25 cellular contexts compared by ENCODE assay signal in genomic region chr9:133387680-133388079, GRCh38. TPM values are rescaled to one million over a fixed set of nuclear protein-coding genes. Genes with fewer than 3 reads are reported as not detected.
DNase-seq lines count a peak whose midpoint lies in the region; ATAC-seq, FAIRE-seq and TF ChIP-seq lines count a peak whose summit lies in the region.
"Had no signal": no experiment of that assay in that cellular context is flagged by ENCODE, and none has a peak within 500 bp of the region (broad histone marks: within the 10 kb centered on the region; RNA-seq: fewer than 3 reads in every experiment).

No MANE protein-coding gene starts in this region.

- H3K9me1 ChIP-seq in K562 (ENCODE audit: control insufficient read depth, insufficient read depth, low read length), result no peaks in the 10 kb centered on the region

- no peak overlapping the region for H2BK120ac ChIP-seq in trophoblast cell (ENCODE audit: insufficient read depth, low read length, poor library complexity)

- H3F3A ChIP-seq in SK-N-SH (replicated peaks; ENCODE audit: insufficient read depth), result no peaks in the 10 kb centered on the region

- no peak overlapping the region for H3K23ac ChIP-seq in trophoblast cell (ENCODE audit: low read length)

- TF ChIP-seq RAD21 in K562 (CRISPR knock-in tag; conservative IDR thresholded peaks at IDR 0.05 in 1 of 2, IDR thresholded peaks at IDR 0.05 in 1 of 2) (no peak), SK-N-SH (IDR thresholded peaks at IDR 0.05; ENCODE audit: low read length) (no peak)

- peak; percentile 60 for DNase-seq in DMS79 (lab: John Stamatoyannopoulos, UW)
- peak; percentile 14 for DNase-seq in M059J (ENCODE audit: low read depth)
- DNase-seq in K562 (ENCODE audit: extremely low read depth in 1 of 4, low spot score in 3 of 4), result no peak
- peak; percentile 68 to 70 for DNase-seq in trophoblast cell
- no peak for DNase-seq in DMS 273 treated with DMSO at 0.1 percent for 48 hours (lab: John Stamatoyannopoulos, UW)
- no peak for DNase-seq in activated T-cell treated with anti-CD3 and anti-CD28 coated beads, Interleukin-2, amount 50 U/mL, for 1 hour
- no peak for DNase-seq in SK-N-SH
- DNase-seq: activated CD4-positive, alpha-beta T cell treated with anti-CD3 and anti-CD28 coated beads for 1 hour; activated T-cell treated with anti-CD3 and anti-CD28 coated beads, Interleukin-2, amount 50 U/mL, for 4 hours; effector CD4-positive, alpha-beta T cell; erythroblast; KG1; left ventricle myocardium inferior; midbrain; naive thymus-derived CD8-positive, alpha-beta T cell; NCI-H187 treated with DMSO at 0.1 percent for 48 hours; NCI-H2227 treated with DMSO at 0.1 percent for 48 hours; PC-3; SHP77 treated with DMSO at 0.1 percent for 48 hours; substantia nigra; T-cell had no signal

- H3K9me2 ChIP-seq in SK-N-SH, result no peaks in the 10 kb centered on the region

- H3K4me1 ChIP-seq in K562 (replicated peaks in 1 of 2; ENCODE audit: control insufficient read depth in 2 of 2, insufficient read depth in 2 of 2, low read length in 2 of 2) (peaks cover 0 to 17% of the 10 kb centered on the region in 2 experiments; a peak in 2 of 5 replicates), trophoblast cell (ENCODE audit: control insufficient read depth in 1 of 2, insufficient read depth in 2 of 2, low read length in 2 of 2) (peaks cover 0 to 3% of the 10 kb centered on the region in 2 experiments), SK-N-SH (ENCODE audit: control insufficient read depth in 1 of 2, insufficient read depth in 2 of 2, low read depth in 1 of 2, low read length in 1 of 2) (no peaks in the 10 kb centered on the region)
- H3K4me1 ChIP-seq: left ventricle myocardium inferior, vagina had no signal

- 6% methylated on average over 9 of the region's 9 CpGs for WGBS in K562 (ENCODE audit: insufficient coverage, low coverage, missing lambda C conversion rate)
- no CpG with 5 or more reads among the region's 9 CpGs for WGBS in trophoblast cell (ENCODE audit: extremely low coverage, insufficient coverage, insufficient read length)
- 80% methylated on average over 9 of the region's 9 CpGs for WGBS in SK-N-SH (ENCODE audit: low lambda C conversion rate)

- H3K4ac ChIP-seq in trophoblast cell (ENCODE audit: low read depth, low read length), result no peak overlapping the region

- no peak for FAIRE-seq in K562 (lab: Jason Lieb, UNC)
- FAIRE-seq: D721Med, frontal cortex had no signal

- H3K36me3 ChIP-seq in K562 (ENCODE audit: control insufficient read depth, insufficient read depth, low read length) (no peaks in the 10 kb centered on the region), trophoblast cell (ENCODE audit: control insufficient read depth in 1 of 2, insufficient read depth in 2 of 2, low read length in 2 of 2) (no peaks in the 10 kb centered on the region), SK-N-SH (replicated peaks in 1 of 2; ENCODE audit: control insufficient read depth in 1 of 2, insufficient read depth in 2 of 2, low read length in 1 of 2) (no peaks in the 10 kb centered on the region)
- H3K36me3 ChIP-seq: left ventricle myocardium inferior, vagina had no signal

- H3K27ac ChIP-seq in K562 (ENCODE audit: extremely low read depth, low read depth, low read length) (no peak overlapping the region), trophoblast cell (ENCODE audit: low read depth, low read length) (no peak overlapping the region), SK-N-SH (ENCODE audit: low read depth in 2 of 2, low read length in 1 of 2) (no peak overlapping the region)
- H3K27ac ChIP-seq: left ventricle myocardium inferior, vagina had no signal

- TF ChIP-seq EP300 in K562 (IDR thresholded peaks at IDR 0.05; ENCODE audit: low read length), result no peak
- TF ChIP-seq EP300 in SK-N-SH (IDR thresholded peaks at IDR 0.05; ENCODE audit: borderline replicate concordance in 1 of 2, low read depth in 1 of 2, low read length in 1 of 2), result no peak

- intact Hi-C loops in K562 (cut with micrococcal nuclease), result no loop called here

- CTCF ChIA-PET in K562 (lab: Yijun Ruan, JAX; ENCODE audit: low intra/inter-chr PET ratio), result no interaction called here
- CTCF ChIA-PET in SK-N-SH (lab: Yijun Ruan, JAX), result no interaction called here

- no TSS peak for BruUV-seq in K562 (replicated peaks; lab: Mats Ljungman, UMichigan)

- no peak overlapping the region for H3K18ac ChIP-seq in trophoblast cell (ENCODE audit: low read length)

- no peaks in the 10 kb centered on the region for H3K79me1 ChIP-seq in trophoblast cell (ENCODE audit: low read length)

- H3K14ac ChIP-seq in trophoblast cell (ENCODE audit: low read length), result no peak overlapping the region

- no peaks in the 10 kb centered on the region; the same call in 1 of the 2 replicates for H4K20me1 ChIP-seq in K562 (replicated peaks; ENCODE audit: control insufficient read depth, insufficient read depth, low read length)
- H4K20me1 ChIP-seq in SK-N-SH (ENCODE audit: insufficient read depth), result no peaks in the 10 kb centered on the region

- H3K27me3 ChIP-seq in K562 (ENCODE audit: control insufficient read depth in 2 of 2, insufficient read depth in 2 of 2, low read length in 2 of 2) (peaks cover 29 to 55% of the 10 kb centered on the region in 2 experiments; a peak in 4 of 5 replicates), trophoblast cell (ENCODE audit: insufficient read depth, low read length) (no peaks in the 10 kb centered on the region), SK-N-SH (ENCODE audit: insufficient read depth) (no peaks in the 10 kb centered on the region)
- H3K27me3 ChIP-seq: vagina had no signal

- H2AFZ ChIP-seq in K562 (ENCODE audit: low read depth, low read length) (no peak overlapping the region), trophoblast cell (ENCODE audit: insufficient read depth, low read length, poor library complexity) (no peak overlapping the region), SK-N-SH (ENCODE audit: low read depth) (no peak overlapping the region)

- no peak overlapping the region for H3K4me3 ChIP-seq in K562
- no peak overlapping the region for H3K4me3 ChIP-seq in trophoblast cell (ENCODE audit: low read depth, low read length)
- H3K4me3 ChIP-seq in SK-N-SH (ENCODE audit: low read depth in 2 of 2, low read length in 1 of 2), result no peak overlapping the region
- H3K4me3 ChIP-seq: left ventricle myocardium inferior, vagina had no signal

- no peak for TF ChIP-seq POLR2A in K562 (conservative IDR thresholded peaks at IDR 0.05)

- POLR2A ChIA-PET in K562 (lab: Yijun Ruan, JAX) (interaction anchor here (2.3 to 2.9 kb wide), 2 partner anchors 10 to 11 kb away, joined by 7 to 13 read pairs; partner anchors contain the start of gene STKLD1), SK-N-SH (lab: Yijun Ruan, JAX) (no interaction called here)

- no peaks in the 10 kb centered on the region for H3K79me2 ChIP-seq in K562 (ENCODE audit: control insufficient read depth, insufficient read depth, low read length)
- no peaks in the 10 kb centered on the region for H3K79me2 ChIP-seq in trophoblast cell (ENCODE audit: control insufficient read depth, insufficient read depth, low read length, poor library complexity)
- H3K79me2 ChIP-seq in SK-N-SH (ENCODE audit: insufficient read depth), result no peaks in the 10 kb centered on the region

- in situ Hi-C loops in K562 (cut with MboI), result no loop called here

- H3K9me3 ChIP-seq in K562 (replicated peaks; ENCODE audit: control insufficient read depth, insufficient read depth, low read depth, low read length) (peaks cover 5% of the 10 kb centered on the region), trophoblast cell (ENCODE audit: insufficient read depth, low read depth, low read length) (peaks cover 15% of the 10 kb centered on the region), SK-N-SH (no peaks in the 10 kb centered on the region)
- H3K9me3 ChIP-seq: left ventricle myocardium inferior, vagina had no signal

- H2BK12ac ChIP-seq in trophoblast cell (ENCODE audit: low read length), result no peak overlapping the region

- H2AK5ac ChIP-seq in trophoblast cell (ENCODE audit: low read length), result no peak overlapping the region

- H4K12ac ChIP-seq in trophoblast cell (ENCODE audit: low read depth, low read length), result no peak overlapping the region

- no peak overlapping the region for H2BK5ac ChIP-seq in trophoblast cell (ENCODE audit: low read depth, low read length, poor library complexity)

- no peak for ATAC-seq in K562
- ATAC-seq: activated T-cell treated with anti-CD3 and anti-CD28 coated beads, Interleukin-2, amount 50 U/mL, for 4 hours; naive thymus-derived CD8-positive, alpha-beta T cell; PC-3; T-cell had no signal

- no peak overlapping the region for H3K4me2 ChIP-seq in K562 (ENCODE audit: insufficient read depth, low read length)
- H3K4me2 ChIP-seq in trophoblast cell (ENCODE audit: low read length), result no peak overlapping the region
- no peak overlapping the region for H3K4me2 ChIP-seq in SK-N-SH

- H3K9ac ChIP-seq in K562 (ENCODE audit: insufficient read depth in 1 of 2, low read depth in 2 of 2, low read length in 2 of 2) (no peak overlapping the region), trophoblast cell (ENCODE audit: low read length) (no peak overlapping the region), SK-N-SH (no peak overlapping the region)

- TF ChIP-seq CTCF in K562 (IDR thresholded peaks at IDR 0.05 in 2 of 3, conservative IDR thresholded peaks at IDR 0.05 in 1 of 3; ENCODE audit: insufficient read depth in 2 of 3, low read depth in 1 of 3, low read length in 3 of 3), result no peak
- no peak for TF ChIP-seq CTCF in SK-N-SH (IDR thresholded peaks at IDR 0.05)

- H4K8ac ChIP-seq in trophoblast cell (ENCODE audit: low read depth, low read length), result no peak overlapping the region

- no peak overlapping the region for H4K91ac ChIP-seq in trophoblast cell (ENCODE audit: low read depth, low read length)

RNA-seq across cellular contexts. Expression of gene STKLD1, which starts 11.5 kb away (rescaled TPM):
- not detected in 2 replicates for total RNA-seq in M059J (2014; rRNA removed; shearing (Covaris generic))
- total RNA-seq in K562 (2011; cell fraction: chromatin; rRNA removed; ENCODE audit: low replicate concordance), result 1.6 and 2.8 TPM in 2 replicates
- 0.50 and 0.92 TPM in 2 replicates for total RNA-seq in K562 (2011; cell fraction: nucleolus; rRNA removed)
- 0.69 and 1.3 TPM in 2 replicates for total RNA-seq in K562 (2011; cell fraction: nucleoplasm; rRNA removed)
- 0.53 TPM in 1 of 2 replicates, not detected in the other for total RNA-seq in K562 (2014; rRNA removed)
- total RNA-seq in K562 (2014; rRNA removed; fragmentation: Illumina TruSeq; extraction: Trizol), result 0.19 and 0.36 TPM in 2 replicates
- total RNA-seq in K562 (2015; rRNA removed; fragmentation: Illumina TruSeq; extraction: Trizol), result 0.26 and 0.65 TPM in 2 replicates
- total RNA-seq in K562 (2021), result 0.20 and 0.33 TPM in 2 replicates
- polyA plus RNA-seq in K562 (2011; rRNA removed), result 0.60 and 1.2 TPM in 2 replicates
- polyA plus RNA-seq in K562 (2011; cell fraction: cytosol; rRNA removed), result 0.60 and 0.85 TPM in 2 replicates
- 0.60 and 0.86 TPM in 2 replicates for polyA plus RNA-seq in K562 (2011; cell fraction: nucleus; rRNA removed)
- polyA plus RNA-seq in K562 (2012), result 0.82 and 1.7 TPM in 2 replicates
- 0.25 and 1.0 TPM in 2 replicates for polyA plus RNA-seq in K562 (2014; fragmentation: Illumina TruSeq; extraction: Trizol)
- polyA plus RNA-seq in K562 (2014; fragmentation: Nextera tagmentation; extraction: Ambion mirVana), result under 1 TPM in 1 of 2 experiments, not detected in 1; 0.10 TPM
- 0.13 and 0.61 TPM in 2 replicates for polyA plus RNA-seq in K562 (2014; rRNA removed)
- polyA minus RNA-seq in K562 (2011; rRNA and poly(A)+ RNA removed), result 0.39 and 0.81 TPM in 2 replicates
- 0.86 TPM in 1 of 2 replicates, not detected in the other for polyA minus RNA-seq in K562 (2011; cell fraction: cytosol; rRNA and poly(A)+ RNA removed)
- 0.27 and 0.44 TPM in 2 replicates for polyA minus RNA-seq in K562 (2011; cell fraction: nucleus; rRNA and poly(A)+ RNA removed)
- polyA plus RNA-seq in trophoblast cell (2013), result 0.18 and 0.79 TPM in 2 replicates
- 2.3 and 2.5 TPM in 2 replicates for polyA plus RNA-seq in SK-N-SH (2012; rRNA removed)
- 1.5 and 2.2 TPM in 2 replicates for polyA plus RNA-seq in SK-N-SH (2012; cell fraction: cytosol; rRNA removed)
- 7.4 and 9.9 TPM in 2 replicates for polyA plus RNA-seq in SK-N-SH (2012; cell fraction: nucleus; rRNA removed)
- total RNA-seq: left ventricle myocardium inferior, vagina had no signal
- polyA plus RNA-seq: CD14-positive monocyte had no signal

RNA-seq across cellular contexts. Expression of gene SURF4, which starts 11.8 kb away (rescaled TPM):
- total RNA-seq in M059J (2014; rRNA removed; shearing (Covaris generic)), result 407 and 555 TPM in 2 replicates
- 165 and 371 TPM in 2 replicates for total RNA-seq in K562 (2011; cell fraction: chromatin; rRNA removed; ENCODE audit: low replicate concordance)
- total RNA-seq in K562 (2011; cell fraction: nucleolus; rRNA removed), result 360 and 416 TPM in 2 replicates
- total RNA-seq in K562 (2011; cell fraction: nucleoplasm; rRNA removed), result 387 and 460 TPM in 2 replicates
- total RNA-seq in K562 (2014; rRNA removed) (158 and 200 TPM in 2 replicates), K562 (2014; rRNA removed; fragmentation: Illumina TruSeq; extraction: Trizol) (110 and 137 TPM in 2 replicates), K562 (2015; rRNA removed; fragmentation: Illumina TruSeq; extraction: Trizol) (128 and 130 TPM in 2 replicates), K562 (2021) (175 and 181 TPM in 2 replicates)
- polyA plus RNA-seq in K562 (2011; rRNA removed) (174 and 176 TPM in 2 replicates), K562 (2014; fragmentation: Illumina TruSeq; extraction: Trizol) (144 and 148 TPM in 2 replicates), K562 (2014; fragmentation: Nextera tagmentation; extraction: Ambion mirVana) (10 to 100 TPM in 1 of 2 experiments, 1 to 10 TPM in 1; 8.4 to 13.5 TPM), K562 (2014; rRNA removed) (116 and 147 TPM in 2 replicates), SK-N-SH (2012; rRNA removed) (156 and 165 TPM in 2 replicates)
- 241 and 245 TPM in 2 replicates for polyA plus RNA-seq in K562 (2011; cell fraction: cytosol; rRNA removed)
- polyA plus RNA-seq in K562 (2011; cell fraction: nucleus; rRNA removed), result 131 and 161 TPM in 2 replicates
- polyA plus RNA-seq in K562 (2012), result 137 and 203 TPM in 2 replicates
- polyA minus RNA-seq in K562 (2011; rRNA and poly(A)+ RNA removed), result 117 and 140 TPM in 2 replicates
- 116 and 143 TPM in 2 replicates for polyA minus RNA-seq in K562 (2011; cell fraction: cytosol; rRNA and poly(A)+ RNA removed)
- polyA minus RNA-seq in K562 (2011; cell fraction: nucleus; rRNA and poly(A)+ RNA removed), result 25.7 and 40.3 TPM in 2 replicates
- polyA plus RNA-seq in trophoblast cell (2013), result 307 and 319 TPM in 2 replicates
- 129 and 166 TPM in 2 replicates for polyA plus RNA-seq in SK-N-SH (2012; cell fraction: cytosol; rRNA removed)
- 98.0 and 123 TPM in 2 replicates for polyA plus RNA-seq in SK-N-SH (2012; cell fraction: nucleus; rRNA removed)

RNA-seq across cellular contexts. Expression of gene REXO4, which starts 30.1 kb away (rescaled TPM):
- total RNA-seq in M059J (2014; rRNA removed; shearing (Covaris generic)), result 17.2 and 21.2 TPM in 2 replicates
- total RNA-seq in K562 (2011; cell fraction: chromatin; rRNA removed; ENCODE audit: low replicate concordance), result 33.3 and 49.1 TPM in 2 replicates
- 33.0 and 38.9 TPM in 2 replicates for total RNA-seq in K562 (2011; cell fraction: nucleolus; rRNA removed)
- 25.6 and 35.8 TPM in 2 replicates for total RNA-seq in K562 (2011; cell fraction: nucleoplasm; rRNA removed)
- total RNA-seq in K562 (2014; rRNA removed) (70.5 and 72.9 TPM in 2 replicates), K562 (2014; rRNA removed; fragmentation: Illumina TruSeq; extraction: Trizol) (19.6 and 21.6 TPM in 2 replicates), K562 (2015; rRNA removed; fragmentation: Illumina TruSeq; extraction: Trizol) (31.1 and 31.3 TPM in 2 replicates), K562 (2021) (56.4 and 57.9 TPM in 2 replicates)
- polyA plus RNA-seq in K562 (2011; rRNA removed) (23.9 and 29.2 TPM in 2 replicates), K562 (2014; fragmentation: Illumina TruSeq; extraction: Trizol) (40.9 and 45.1 TPM in 2 replicates), K562 (2014; fragmentation: Nextera tagmentation; extraction: Ambion mirVana) (1 to 10 TPM; 3.4 to 5.0 TPM), K562 (2014; rRNA removed) (58.8 and 62.3 TPM in 2 replicates), SK-N-SH (2012; rRNA removed) (34.2 and 37.3 TPM in 2 replicates)
- 26.2 and 39.1 TPM in 2 replicates for polyA plus RNA-seq in K562 (2011; cell fraction: cytosol; rRNA removed)
- 19.8 and 27.2 TPM in 2 replicates for polyA plus RNA-seq in K562 (2011; cell fraction: nucleus; rRNA removed)
- polyA plus RNA-seq in K562 (2012), result 22.0 and 39.1 TPM in 2 replicates
- polyA minus RNA-seq in K562 (2011; rRNA and poly(A)+ RNA removed), result 22.5 and 31.4 TPM in 2 replicates
- polyA minus RNA-seq in K562 (2011; cell fraction: cytosol; rRNA and poly(A)+ RNA removed), result 17.9 and 24.8 TPM in 2 replicates
- polyA minus RNA-seq in K562 (2011; cell fraction: nucleus; rRNA and poly(A)+ RNA removed), result 13.6 and 16.7 TPM in 2 replicates
- polyA plus RNA-seq in trophoblast cell (2013), result 22.5 and 23.3 TPM in 2 replicates
- 31.7 and 34.1 TPM in 2 replicates for polyA plus RNA-seq in SK-N-SH (2012; cell fraction: cytosol; rRNA removed)
- polyA plus RNA-seq in SK-N-SH (2012; cell fraction: nucleus; rRNA removed), result 21.7 and 30.0 TPM in 2 replicates

RNA-seq across cellular contexts. Expression of gene SURF2, which starts 31.3 kb away (rescaled TPM):
- total RNA-seq in M059J (2014; rRNA removed; shearing (Covaris generic)), result 19.8 and 23.5 TPM in 2 replicates
- 2.1 and 4.8 TPM in 2 replicates for total RNA-seq in K562 (2011; cell fraction: chromatin; rRNA removed; ENCODE audit: low replicate concordance)
- 5.7 and 6.1 TPM in 2 replicates for total RNA-seq in K562 (2011; cell fraction: nucleolus; rRNA removed)
- 3.4 and 7.6 TPM in 2 replicates for total RNA-seq in K562 (2011; cell fraction: nucleoplasm; rRNA removed)
- total RNA-seq in K562 (2014; rRNA removed), result 82.5 and 83.0 TPM in 2 replicates
- total RNA-seq in K562 (2014; rRNA removed; fragmentation: Illumina TruSeq; extraction: Trizol), result 18.6 and 19.8 TPM in 2 replicates
- 37.0 and 37.3 TPM in 2 replicates for total RNA-seq in K562 (2015; rRNA removed; fragmentation: Illumina TruSeq; extraction: Trizol)
- 38.3 and 43.3 TPM in 2 replicates for total RNA-seq in K562 (2021)
- 7.3 and 9.7 TPM in 2 replicates for polyA plus RNA-seq in K562 (2011; rRNA removed)
- 11.8 and 44.2 TPM in 2 replicates for polyA plus RNA-seq in K562 (2011; cell fraction: cytosol; rRNA removed)
- 6.8 and 14.0 TPM in 2 replicates for polyA plus RNA-seq in K562 (2011; cell fraction: nucleus; rRNA removed)
- 30.9 and 47.7 TPM in 2 replicates for polyA plus RNA-seq in K562 (2012)
- polyA plus RNA-seq in K562 (2014; fragmentation: Illumina TruSeq; extraction: Trizol), result 21.3 and 32.2 TPM in 2 replicates
- 10 to 100 TPM in 1 of 2 experiments, 1 to 10 TPM in 1; 5.5 to 10.2 TPM for polyA plus RNA-seq in K562 (2014; fragmentation: Nextera tagmentation; extraction: Ambion mirVana)
- polyA plus RNA-seq in K562 (2014; rRNA removed), result 52.4 and 58.9 TPM in 2 replicates
- 7.6 TPM in 2 replicates for polyA minus RNA-seq in K562 (2011; rRNA and poly(A)+ RNA removed)
- 10.3 and 16.3 TPM in 2 replicates for polyA minus RNA-seq in K562 (2011; cell fraction: cytosol; rRNA and poly(A)+ RNA removed)
- 4.1 and 4.2 TPM in 2 replicates for polyA minus RNA-seq in K562 (2011; cell fraction: nucleus; rRNA and poly(A)+ RNA removed)
- polyA plus RNA-seq in trophoblast cell (2013), result 26.2 and 28.9 TPM in 2 replicates
- polyA plus RNA-seq in SK-N-SH (2012; rRNA removed), result 35.7 and 46.8 TPM in 2 replicates
- polyA plus RNA-seq in SK-N-SH (2012; cell fraction: cytosol; rRNA removed), result 43.6 and 46.4 TPM in 2 replicates
- 18.4 and 29.1 TPM in 2 replicates for polyA plus RNA-seq in SK-N-SH (2012; cell fraction: nucleus; rRNA removed)

RNA-seq across cellular contexts. Expression of gene SURF1, which starts 31.4 kb away (rescaled TPM):
- total RNA-seq in M059J (2014; rRNA removed; shearing (Covaris generic)), result 26.1 and 29.3 TPM in 2 replicates
- 14.8 and 38.0 TPM in 2 replicates for total RNA-seq in K562 (2011; cell fraction: chromatin; rRNA removed; ENCODE audit: low replicate concordance)
- total RNA-seq in K562 (2011; cell fraction: nucleolus; rRNA removed), result 35.1 and 38.5 TPM in 2 replicates
- 27.0 and 30.6 TPM in 2 replicates for total RNA-seq in K562 (2011; cell fraction: nucleoplasm; rRNA removed)
- total RNA-seq in K562 (2014; rRNA removed), result 17.9 and 20.8 TPM in 2 replicates
- total RNA-seq in K562 (2014; rRNA removed; fragmentation: Illumina TruSeq; extraction: Trizol), result 20.9 and 21.2 TPM in 2 replicates
- total RNA-seq in K562 (2015; rRNA removed; fragmentation: Illumina TruSeq; extraction: Trizol), result 15.5 and 16.6 TPM in 2 replicates
- total RNA-seq in K562 (2021), result 26.7 and 26.8 TPM in 2 replicates
- 28.6 and 29.8 TPM in 2 replicates for polyA plus RNA-seq in K562 (2011; rRNA removed)
- polyA plus RNA-seq in K562 (2011; cell fraction: cytosol; rRNA removed), result 20.7 and 21.2 TPM in 2 replicates
- 52.8 and 56.6 TPM in 2 replicates for polyA plus RNA-seq in K562 (2011; cell fraction: nucleus; rRNA removed)
- 23.6 and 38.1 TPM in 2 replicates for polyA plus RNA-seq in K562 (2012)
- polyA plus RNA-seq in K562 (2014; fragmentation: Illumina TruSeq; extraction: Trizol), result 19.1 and 22.2 TPM in 2 replicates
- 10 to 100 TPM; 16.1 to 16.3 TPM for polyA plus RNA-seq in K562 (2014; fragmentation: Nextera tagmentation; extraction: Ambion mirVana)
- 30.4 and 31.3 TPM in 2 replicates for polyA plus RNA-seq in K562 (2014; rRNA removed)
- 10.4 and 13.1 TPM in 2 replicates for polyA minus RNA-seq in K562 (2011; rRNA and poly(A)+ RNA removed)
- 6.1 and 6.4 TPM in 2 replicates for polyA minus RNA-seq in K562 (2011; cell fraction: cytosol; rRNA and poly(A)+ RNA removed)
- 7.0 and 9.7 TPM in 2 replicates for polyA minus RNA-seq in K562 (2011; cell fraction: nucleus; rRNA and poly(A)+ RNA removed)
- polyA plus RNA-seq in trophoblast cell (2013), result 21.3 and 22.9 TPM in 2 replicates
- 97.9 and 103 TPM in 2 replicates for polyA plus RNA-seq in SK-N-SH (2012; rRNA removed)
- polyA plus RNA-seq in SK-N-SH (2012; cell fraction: cytosol; rRNA removed), result 88.7 and 93.3 TPM in 2 replicates
- 110 and 112 TPM in 2 replicates for polyA plus RNA-seq in SK-N-SH (2012; cell fraction: nucleus; rRNA removed)

Comparison
In these comparisons a context has a peak if more than half of its experiments do, and no peak if none do; other contexts are left out.
1. DNase-seq: peak in DMS79 (single experiment), M059J (single experiment) and trophoblast cell (2 of 2); none in K562 (0 of 4), DMS 273 treated with DMSO at 0.1 percent for 48 hours (single experiment), activated T-cell treated with anti-CD3 and anti-CD28 coated beads, Interleukin-2, amount 50 U/mL, for 1 hour (single experiment) and SK-N-SH (single experiment).